In the genomic region with DNA sequence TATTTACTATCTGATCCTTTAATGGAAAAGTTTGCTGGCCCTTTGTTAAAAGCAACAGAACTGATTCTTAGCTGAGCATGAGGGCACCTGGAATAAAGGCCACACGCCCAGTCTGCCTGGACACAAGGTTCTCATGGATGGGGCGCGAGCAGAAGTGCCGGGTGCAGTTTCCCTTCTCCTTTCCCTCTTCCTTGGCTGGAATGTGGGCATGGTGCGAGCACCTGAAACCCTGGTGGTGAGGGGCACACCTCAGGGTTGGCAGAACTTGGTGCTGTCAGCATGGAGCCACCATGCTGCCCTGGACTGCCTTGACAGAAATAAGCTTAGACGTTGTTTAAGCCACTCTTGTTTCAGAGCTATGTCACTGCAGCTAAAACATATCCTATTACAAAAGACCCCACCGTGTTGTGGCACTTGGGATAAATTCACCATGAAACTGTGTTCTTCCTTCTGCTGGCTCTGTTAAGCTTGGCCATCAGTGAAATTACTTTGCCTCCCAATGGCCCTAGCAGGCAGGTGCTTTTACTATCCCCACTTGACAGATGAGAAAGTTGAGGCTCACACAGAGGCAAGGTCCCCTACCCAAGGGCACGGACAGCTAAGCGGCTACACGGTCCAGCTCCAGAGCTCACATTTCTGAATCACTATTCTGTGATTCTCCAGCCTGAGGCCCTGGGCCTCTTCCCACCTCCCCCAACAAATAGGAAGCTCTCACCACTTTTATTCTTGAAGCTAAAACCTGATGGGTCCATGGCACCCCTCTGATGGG, we compare ENCODE assay signal across 14 cellular contexts.
DNase-seq lines count a peak whose midpoint lies in the region; ATAC-seq lines count a peak whose summit lies in the region.
"Had no signal": no experiment of that assay in that cellular context is flagged by ENCODE, and none has a peak within 500 bp of the region (broad histone marks: within the 10 kb centered on the region; RNA-seq: fewer than 3 reads in every experiment).

No MANE protein-coding gene starts in this region.

- ATAC-seq in HG03175 (IDR thresholded peaks at IDR 0.05; ENCODE audit: unreplicated experiment): peak; percentile 19
- ATAC-seq in stimulated activated naive B cell treated with anti-CD40 and anti-IgM and Interleukin-4, amounts not matched to agents 10 μg/mL and 1 μg/mL and 100 μg/mL, for 72 hours (replicated peaks): peak; percentile 34 to 35

- H3K4me3 Mint-ChIP-seq in activated CD4-positive, alpha-beta T cell treated with anti-CD3 and anti-CD28 coated beads, Interleukin-2, amount 10 ng/mL, durations not matched to agents 24 days and 14 days: no peak overlapping the region
- peak overlapping the region; percentile 8 to 18 for H3K4me3 Mint-ChIP-seq in stimulated activated naive B cell treated with anti-CD40 and anti-IgM and Interleukin-4, amounts not matched to agents 10 μg/mL and 1 μg/mL and 100 μg/mL, for 72 hours

- intact Hi-C loops in activated CD4-positive, alpha-beta T cell treated with anti-CD3 and anti-CD28 coated beads, Interleukin-2, amount 10 ng/mL, durations not matched to agents 24 days and 14 days (cut with micrococcal nuclease): no loop called here

- peaks cover 47% of the 10 kb centered on the region for H3K36me3 Mint-ChIP-seq in activated CD4-positive, alpha-beta T cell treated with anti-CD3 and anti-CD28 coated beads, Interleukin-2, amount 10 ng/mL, durations not matched to agents 24 days and 14 days (ENCODE audit: low read depth)
- H3K36me3 Mint-ChIP-seq in stimulated activated naive B cell treated with anti-CD40 and anti-IgM and Interleukin-4, amounts not matched to agents 10 μg/mL and 1 μg/mL and 100 μg/mL, for 72 hours: peaks cover 20 to 28% of the 10 kb centered on the region in 2 donors

- no peaks in the 10 kb centered on the region for H3K27me3 Mint-ChIP-seq in activated CD4-positive, alpha-beta T cell treated with anti-CD3 and anti-CD28 coated beads, Interleukin-2, amount 10 ng/mL, durations not matched to agents 24 days and 14 days
- H3K27me3 Mint-ChIP-seq in stimulated activated naive B cell treated with anti-CD40 and anti-IgM and Interleukin-4, amounts not matched to agents 10 μg/mL and 1 μg/mL and 100 μg/mL, for 72 hours: no peaks in the 10 kb centered on the region

- peak overlapping the region; percentile 32 for H3K27ac ChIP-seq in caudate nucleus (ENCODE audit: low read depth, low read length)
- H3K27ac ChIP-seq: left ventricle myocardium inferior, suprapubic skin had no signal

- no peaks in the 10 kb centered on the region for H3K9me3 Mint-ChIP-seq in activated CD4-positive, alpha-beta T cell treated with anti-CD3 and anti-CD28 coated beads, Interleukin-2, amount 10 ng/mL, durations not matched to agents 24 days and 14 days
- no peaks in the 10 kb centered on the region for H3K9me3 Mint-ChIP-seq in stimulated activated naive B cell treated with anti-CD40 and anti-IgM and Interleukin-4, amounts not matched to agents 10 μg/mL and 1 μg/mL and 100 μg/mL, for 72 hours

- H3K27ac Mint-ChIP-seq in activated CD4-positive, alpha-beta T cell treated with anti-CD3 and anti-CD28 coated beads, Interleukin-2, amount 10 ng/mL, durations not matched to agents 24 days and 14 days: peak overlapping the region; percentile 58
- peak overlapping the region; percentile 79 for H3K27ac Mint-ChIP-seq in stimulated activated naive B cell treated with anti-CD40 and anti-IgM and Interleukin-4, amounts not matched to agents 10 μg/mL and 1 μg/mL and 100 μg/mL, for 72 hours

- DNase-seq in activated CD4-positive, alpha-beta T cell treated with anti-CD3 and anti-CD28 coated beads, Interleukin-2, amount 10 ng/mL, durations not matched to agents 24 days and 14 days: no peak
- no peak for DNase-seq in activated CD4-positive, alpha-beta T cell treated with anti-CD3 and anti-CD28 coated beads, Interleukin-2, amount 50 U/mL, for 48 hours
- DNase-seq in caudate nucleus (lab: John Stamatoyannopoulos, UW) (no peak), GM03348 (ENCODE audit: low spot score) (no peak), SW 1271 (lab: John Stamatoyannopoulos, UW) (no peak), mesenteric fat pad (ENCODE audit: low spot score) (no peak)
- no peak for DNase-seq in stimulated activated naive B cell treated with anti-CD40 and anti-IgM and Interleukin-4, amounts not matched to agents 10 μg/mL and 1 μg/mL and 100 μg/mL, for 72 hours
- DNase-seq: cerebellar nuclear complex, COR-L47, left ventricle myocardium inferior, NCI-H2081 treated with DMSO at 0.1 percent for 48 hours, Right ventricle myocardium superior had no signal

- H3K4me1 Mint-ChIP-seq in activated CD4-positive, alpha-beta T cell treated with anti-CD3 and anti-CD28 coated beads, Interleukin-2, amount 10 ng/mL, durations not matched to agents 24 days and 14 days: peaks cover 52% of the 10 kb centered on the region
- H3K4me1 Mint-ChIP-seq in stimulated activated naive B cell treated with anti-CD40 and anti-IgM and Interleukin-4, amounts not matched to agents 10 μg/mL and 1 μg/mL and 100 μg/mL, for 72 hours: peaks cover 40 to 60% of the 10 kb centered on the region in 2 donors
